Comparison of ENCODE assay signal across 10 cellular contexts in the genomic region with DNA sequence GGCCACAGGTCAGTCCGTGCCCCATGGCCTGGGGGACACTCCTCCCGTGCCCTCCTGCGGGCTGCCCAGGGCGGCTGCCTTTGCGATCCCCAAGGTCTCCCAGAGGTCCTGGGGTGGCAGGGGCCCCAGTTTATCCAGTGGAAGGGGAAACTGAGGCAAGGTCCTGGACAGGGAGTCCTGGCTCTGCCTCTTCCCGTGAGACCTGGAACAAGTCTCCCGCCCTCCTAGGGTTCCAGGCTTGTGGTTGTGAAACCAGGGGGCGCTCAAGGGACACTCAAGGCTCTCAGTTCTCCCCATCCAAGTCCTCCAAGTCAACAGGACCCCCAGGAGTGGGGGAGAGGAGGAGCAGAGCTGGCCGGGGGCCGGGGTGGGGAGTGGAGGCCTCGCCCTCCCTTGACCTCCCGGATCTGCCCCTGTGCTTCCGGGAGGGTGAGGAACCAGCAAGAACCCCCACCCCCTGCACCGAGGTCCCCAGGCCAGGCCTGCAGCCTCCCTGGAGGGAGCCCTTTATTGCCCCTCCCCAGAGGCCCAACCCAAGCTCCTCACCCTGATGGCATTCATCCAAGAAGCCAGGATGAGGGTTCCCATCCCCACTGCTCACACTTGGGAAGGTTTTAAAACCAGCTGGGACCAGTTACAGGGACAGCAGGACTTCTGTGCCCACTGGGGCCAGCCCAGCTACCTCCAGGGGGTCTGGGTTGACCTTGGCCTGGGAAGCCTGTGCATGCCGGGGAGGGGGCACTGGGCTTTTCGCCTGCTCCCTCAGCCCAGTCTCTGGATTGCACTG. TPM values are rescaled to one million over a fixed set of nuclear protein-coding genes. Genes with fewer than 3 reads are reported as not detected.
DNase-seq lines count a peak whose midpoint lies in the region; ATAC-seq, FAIRE-seq and TF ChIP-seq lines count a peak whose summit lies in the region.
"Had no signal": no experiment of that assay in that cellular context is flagged by ENCODE, and none has a peak within 500 bp of the region (broad histone marks: within the 10 kb centered on the region; RNA-seq: fewer than 3 reads in every experiment).

No MANE protein-coding gene starts in this region.

- H2AK5ac ChIP-seq in mesendoderm (ENCODE audit: low read length), result no peak overlapping the region

- H4K5ac ChIP-seq in mesendoderm (ENCODE audit: low read length), result no peak overlapping the region

- H3K9me2 ChIP-seq in Karpas-422 (replicated peaks; ENCODE audit: insufficient read depth, low read length), result no peaks in the 10 kb centered on the region

- POLR2A ChIA-PET in GM12878 (lab: Charles Lee), result interaction anchor here (0.5 kb wide), 1 partner anchor 203 kb away, joined by 3 read pairs; no protein-coding TSS in a partner anchor

- H3K9me3 ChIP-seq in Karpas-422 (ENCODE audit: low read length), result no peaks in the 10 kb centered on the region
- no peaks in the 10 kb centered on the region for H3K9me3 ChIP-seq in GM12878 (replicated peaks; ENCODE audit: control insufficient read depth, insufficient read depth, low read length)

- ATAC-seq in GM12878, result 0 out of 3 replicates have a peak, but pooled peaks have one; percentile 39

- H2BK120ac ChIP-seq in mesendoderm (ENCODE audit: low read depth, low read length), result no peak overlapping the region

- H3K4ac ChIP-seq in mesendoderm (ENCODE audit: low read depth, low read length), result no peak overlapping the region

- H3K56ac ChIP-seq in mesendoderm (ENCODE audit: low read length), result peak overlapping the region; percentile 1

- H3K27ac ChIP-seq in Karpas-422 (ENCODE audit: low read length), result no peak overlapping the region
- H3K27ac ChIP-seq in GM12878 (ENCODE audit: control insufficient read depth, insufficient read depth), result no peak overlapping the region
- no peak overlapping the region for H3K27ac ChIP-seq in mesendoderm (ENCODE audit: low read depth, low read length)
- H3K27ac ChIP-seq: C4-2B had no signal

- no peaks in the 10 kb centered on the region for H3K79me2 ChIP-seq in Karpas-422 (ENCODE audit: low read length)
- no peaks in the 10 kb centered on the region for H3K79me2 ChIP-seq in GM12878 (ENCODE audit: control insufficient read depth, insufficient read depth, low read length)
- H3K79me2 ChIP-seq in mesendoderm (ENCODE audit: control insufficient read depth, insufficient read depth, low read length), result no peaks in the 10 kb centered on the region

- no peak overlapping the region for H2BK15ac ChIP-seq in mesendoderm (replicated peaks; ENCODE audit: low read depth)

- H4K20me1 ChIP-seq in Karpas-422 (ENCODE audit: insufficient read depth, low read depth, low read length) (peaks cover 3% of the 10 kb centered on the region; the same call in 1 of the 2 replicates), GM12878 (ENCODE audit: control insufficient read depth, insufficient read depth) (no peaks in the 10 kb centered on the region)

- SMC1A ChIA-PET in GM12878 (lab: Charles Lee; ENCODE audit: uncharacterized antibody, unreplicated experiment), result no interaction called here

- H3K9ac ChIP-seq in Karpas-422 (ENCODE audit: low read length) (no peak overlapping the region), GM12878 (ENCODE audit: control insufficient read depth, insufficient read depth, low read length) (no peak overlapping the region), mesendoderm (ENCODE audit: low read length) (no peak overlapping the region)

- H3K4me3 ChIP-seq in Karpas-422 (ENCODE audit: low read length) (no peak overlapping the region), GM12878 (no peak overlapping the region), mesendoderm (ENCODE audit: low read length) (no peak overlapping the region)

- intact Hi-C loops in GM12878 (cut with micrococcal nuclease; ENCODE audit: unreplicated experiment), result no loop called here

- peak; percentile 24; the same call in 1 of the 2 replicates for TF ChIP-seq RAD21 in GM12878 (IDR thresholded peaks at IDR 0.05; ENCODE audit: insufficient read depth, low read depth, low read length)

- H3K36me3 ChIP-seq in Karpas-422 (ENCODE audit: insufficient read depth, low read length), result no peaks in the 10 kb centered on the region
- no peaks in the 10 kb centered on the region for H3K36me3 ChIP-seq in GM12878 (ENCODE audit: control insufficient read depth in 2 of 2, insufficient read depth in 2 of 2, low read length in 1 of 2)
- H3K36me3 ChIP-seq in mesendoderm (ENCODE audit: control insufficient read depth, insufficient read depth, low read length), result no peaks in the 10 kb centered on the region

- no peaks in the 10 kb centered on the region for H3K79me1 ChIP-seq in mesendoderm (ENCODE audit: low read length)

- H3K4me2 ChIP-seq in Karpas-422 (ENCODE audit: low read depth, low read length, poor library complexity, severe bottlenecking) (no peak overlapping the region), GM12878 (ENCODE audit: control insufficient read depth, insufficient read depth) (no peak overlapping the region), mesendoderm (ENCODE audit: low read length) (no peak overlapping the region)

- in situ Hi-C loops in GM12878 (cut with MboI), result no loop called here

- no peak overlapping the region for H3K23ac ChIP-seq in mesendoderm (ENCODE audit: low read length)

- H3K27me3 ChIP-seq in Karpas-422 (ENCODE audit: low read length), result no peaks in the 10 kb centered on the region
- H3K27me3 ChIP-seq in GM12878 (replicated peaks in 1 of 2; ENCODE audit: control insufficient read depth in 2 of 2, insufficient read depth in 2 of 2, low read length in 1 of 2), result peaks cover 0 to 2% of the 10 kb centered on the region in 2 experiments; a peak in 2 of 4 replicates
- H3K27me3 ChIP-seq in mesendoderm (ENCODE audit: insufficient read depth, low read length, poor library complexity), result no peaks in the 10 kb centered on the region

- no peak for TF ChIP-seq POLR2A in GM12878 (IDR thresholded peaks at IDR 0.05; ENCODE audit: low read depth, low read length)
- no peak for TF ChIP-seq POLR2A in GM12891 (IDR thresholded peaks at IDR 0.05; ENCODE audit: low read depth, low read length)

- no peak overlapping the region for H2BK5ac ChIP-seq in mesendoderm (ENCODE audit: low read length)

- RAD21 ChIA-PET in GM12878 (lab: Charles Lee; ENCODE audit: unreplicated experiment), result no interaction called here

- 26% methylated on average over 15 of the region's 16 CpGs for WGBS in GM12878 (ENCODE audit: insufficient coverage, insufficient replicate concordance, low lambda C conversion rate, missing lambda C conversion rate)
- no CpG with 5 or more reads among the region's 16 CpGs for WGBS in mesendoderm (ENCODE audit: extremely low coverage, insufficient coverage, low lambda C conversion rate)

- no peak overlapping the region for H4K8ac ChIP-seq in mesendoderm (ENCODE audit: low read depth, low read length)

- CTCF ChIA-PET in GM12878 (lab: Yijun Ruan, JAX), result interaction anchor here (0.7 kb wide), 1 partner anchor 302 kb away, joined by 3 read pairs; no protein-coding TSS in a partner anchor

- peak; percentile 22 for DNase-seq in NCI-H1694 treated with DMSO at 0.1 percent for 48 hours (lab: John Stamatoyannopoulos, UW)
- no peak for DNase-seq in NCI-H1694 (lab: John Stamatoyannopoulos, UW)
- DNase-seq in Karpas-422, result peak; percentile 69
- no peak for DNase-seq in GM12878 (ENCODE audit: low read depth, low spot score)
- DNase-seq in mesendoderm, result peak; percentile 78
- DNase-seq in GM12891 (ENCODE audit: insufficient read length, low spot score), result no peak
- no peak for DNase-seq in NCI-H187 (lab: John Stamatoyannopoulos, UW)
- no peak for DNase-seq in hypothalamus (lab: John Stamatoyannopoulos, UW)
- DNase-seq: effector CD8-positive, alpha-beta T cell had no signal

- no peak overlapping the region for H2AFZ ChIP-seq in Karpas-422 (ENCODE audit: low read length)
- no peak overlapping the region for H2AFZ ChIP-seq in GM12878 (ENCODE audit: control insufficient read depth, low read depth, low read length)

- no peak for FAIRE-seq in GM12878 (lab: Jason Lieb, UNC)
- FAIRE-seq in GM12891 (lab: Jason Lieb, UNC), result no peak

- H3K4me1 ChIP-seq in Karpas-422 (ENCODE audit: low read length) (peaks cover 6% of the 10 kb centered on the region), GM12878 (ENCODE audit: control insufficient read depth, insufficient read depth, low read length) (no peaks in the 10 kb centered on the region), mesendoderm (ENCODE audit: control insufficient read depth, low read depth, low read length) (no peaks in the 10 kb centered on the region)

- peak in 2 of 3 experiments; percentile 29 to 37; a peak in 3 of 6 replicates for TF ChIP-seq CTCF in GM12878 (IDR thresholded peaks at IDR 0.05 in 2 of 3, conservative IDR thresholded peaks at IDR 0.05 in 1 of 3; ENCODE audit: control insufficient read depth in 2 of 3, extremely low read depth in 1 of 3, insufficient read depth in 1 of 3, low read depth in 3 of 3, low read length in 3 of 3)

- TF ChIP-seq EP300 in GM12878 (IDR thresholded peaks at IDR 0.05; ENCODE audit: borderline replicate concordance in 1 of 2, control insufficient read depth in 1 of 2, low read depth in 2 of 2, low read length in 2 of 2), result no peak

- no peak overlapping the region for H3K18ac ChIP-seq in mesendoderm (ENCODE audit: low read length)

- no TSS peak for BruUV-seq in GM12878 (replicated peaks; lab: Mats Ljungman, UMichigan)

RNA-seq across cellular contexts. Expression of a gene that starts 24.7 kb away (rescaled TPM):
- 15.1 and 40.9 TPM in 2 replicates for total RNA-seq in Karpas-422 (2014; rRNA removed; shearing (Covaris generic); ENCODE audit: low replicate concordance)
- 19.1 and 19.6 TPM in 2 replicates for total RNA-seq in GM12878 (2013; cell fraction: nucleolus; rRNA removed)
- 30.1 and 39.9 TPM in 2 replicates for total RNA-seq in GM12878 (2014; rRNA removed)
- total RNA-seq in GM12878 (2014; rRNA removed; fragmentation: Illumina TruSeq; extraction: Trizol), result 8.5 and 10.4 TPM in 2 replicates
- total RNA-seq in GM12878 (2021), result 33.4 and 38.4 TPM in 2 replicates
- 3.5 TPM for polyA plus RNA-seq in GM12878 (2011; ENCODE audit: low read depth)
- polyA plus RNA-seq in GM12878 (2011; rRNA removed), result 3.5 and 6.2 TPM in 2 replicates
- 9.3 and 16.0 TPM in 2 replicates for polyA plus RNA-seq in GM12878 (2011; cell fraction: cytosol; rRNA removed)
- polyA plus RNA-seq in GM12878 (2011; cell fraction: nucleus; rRNA removed), result 22.4 and 27.6 TPM in 2 replicates
- polyA plus RNA-seq in GM12878 (2012), result 9.7 and 11.4 TPM in 2 replicates
- polyA plus RNA-seq in GM12878 (2014; fragmentation: Illumina TruSeq; extraction: Trizol), result 2.6 and 6.7 TPM in 2 replicates
- 1 to 10 TPM in 1 of 2 experiments, under 1 TPM in 1; 0.39 to 1.2 TPM for polyA plus RNA-seq in GM12878 (2014; fragmentation: Nextera tagmentation; extraction: Ambion mirVana)
- 25.4 and 27.5 TPM in 2 replicates for polyA plus RNA-seq in GM12878 (2014; rRNA removed)
- 10 to 100 TPM in 1 of 2 experiments, 1 to 10 TPM in 1; 6.2 to 16.6 TPM for polyA plus RNA-seq in GM12878 (2016; fragmentation: Nextera tagmentation; extraction: Ambion mirVana)
- polyA minus RNA-seq in GM12878 (2011; rRNA and poly(A)+ RNA removed), result 5.5 and 13.3 TPM in 2 replicates
- 7.3 and 8.3 TPM in 2 replicates for polyA minus RNA-seq in GM12878 (2011; cell fraction: cytosol; rRNA and poly(A)+ RNA removed)
- 12.8 and 25.1 TPM in 2 replicates for polyA minus RNA-seq in GM12878 (2011; cell fraction: nucleus; rRNA and poly(A)+ RNA removed)
- 21.7 TPM for polyA plus RNA-seq in mesendoderm (2013, experiment 1 of 2)
- 22.2 TPM for polyA plus RNA-seq in mesendoderm (2013, experiment 2 of 2)
- polyA plus RNA-seq in GM12891 (2012; ENCODE audit: low read depth, missing spikeins), result 7.7 TPM

RNA-seq across cellular contexts. Expression of a gene that starts 48.3 kb away (rescaled TPM):
- total RNA-seq in Karpas-422 (2014; rRNA removed; shearing (Covaris generic); ENCODE audit: low replicate concordance), result not detected in 2 replicates
- total RNA-seq in GM12878 (2013; cell fraction: nucleolus; rRNA removed), result 11.9 and 13.5 TPM in 2 replicates
- 7.9 and 9.1 TPM in 2 replicates for total RNA-seq in GM12878 (2014; rRNA removed)
- 3.5 and 3.8 TPM in 2 replicates for total RNA-seq in GM12878 (2014; rRNA removed; fragmentation: Illumina TruSeq; extraction: Trizol)
- 14.2 and 14.7 TPM in 2 replicates for total RNA-seq in GM12878 (2021)
- polyA plus RNA-seq in GM12878 (2011; ENCODE audit: low read depth), result 1.1 TPM
- 3.5 and 5.4 TPM in 2 replicates for polyA plus RNA-seq in GM12878 (2011; rRNA removed)
- polyA plus RNA-seq in GM12878 (2011; cell fraction: cytosol; rRNA removed), result 7.9 and 9.6 TPM in 2 replicates
- polyA plus RNA-seq in GM12878 (2011; cell fraction: nucleus; rRNA removed), result 15.3 and 20.7 TPM in 2 replicates
- polyA plus RNA-seq in GM12878 (2012), result 3.8 and 4.4 TPM in 2 replicates
- 2.0 and 3.1 TPM in 2 replicates for polyA plus RNA-seq in GM12878 (2014; fragmentation: Illumina TruSeq; extraction: Trizol)
- 1 to 10 TPM in 1 of 2 experiments, under 1 TPM in 1; 0.66 to 1.0 TPM for polyA plus RNA-seq in GM12878 (2014; fragmentation: Nextera tagmentation; extraction: Ambion mirVana)
- polyA plus RNA-seq in GM12878 (2014; rRNA removed), result 7.5 and 9.4 TPM in 2 replicates
- 1 to 10 TPM; 2.7 to 2.9 TPM for polyA plus RNA-seq in GM12878 (2016; fragmentation: Nextera tagmentation; extraction: Ambion mirVana)
- 11.8 and 12.6 TPM in 2 replicates for polyA minus RNA-seq in GM12878 (2011; rRNA and poly(A)+ RNA removed)
- polyA minus RNA-seq in GM12878 (2011; cell fraction: cytosol; rRNA and poly(A)+ RNA removed), result 7.3 and 9.0 TPM in 2 replicates
- 3.5 and 7.1 TPM in 2 replicates for polyA minus RNA-seq in GM12878 (2011; cell fraction: nucleus; rRNA and poly(A)+ RNA removed)
- 2.0 TPM for polyA plus RNA-seq in mesendoderm (2013, experiment 1 of 2)
- polyA plus RNA-seq in mesendoderm (2013, experiment 2 of 2), result 2.2 TPM
- 0.39 TPM for polyA plus RNA-seq in GM12891 (2012; ENCODE audit: low read depth, missing spikeins)

Comparison
In these comparisons a context has a peak if more than half of its experiments do, and no peak if none do; other contexts are left out.
1. DNase-seq: peak in NCI-H1694 treated with DMSO at 0.1 percent for 48 hours (single experiment), Karpas-422 (single experiment) and mesendoderm (single experiment); none in NCI-H1694 (single experiment), GM12878 (single experiment), GM12891 (single experiment), NCI-H187 (0 of 2) and hypothalamus (0 of 51).